Comparison of ENCODE assay signal across 28 cellular contexts in genomic region chr22:44645083-44645482, GRCh38. TPM values are rescaled to one million over a fixed set of nuclear protein-coding genes. Genes with fewer than 3 reads are reported as not detected.
DNase-seq lines count a peak whose midpoint lies in the region; ATAC-seq and TF ChIP-seq lines count a peak whose summit lies in the region.
"Had no signal": no experiment of that assay in that cellular context is flagged by ENCODE, and none has a peak within 500 bp of the region (broad histone marks: within the 10 kb centered on the region; RNA-seq: fewer than 3 reads in every experiment).

No MANE protein-coding gene starts in this region.

- CTCF ChIA-PET in Panc1 (lab: Charles Lee) = no interaction called here

- no peak for ATAC-seq in activated naive CD8-positive, alpha-beta T cell treated with anti-CD3 and anti-CD28 coated beads, Interleukin-2, amount 10 ng/mL, durations not matched to agents 7 days and 5 days (ENCODE audit: low read depth)
- ATAC-seq in Panc1 (peak; percentile 83), T-helper 17 cell (no peak)
- ATAC-seq in stimulated activated effector memory CD8-positive, alpha-beta T cell treated with anti-CD3 and anti-CD28 coated beads, Interleukin-12 subunit alpha, Interleukin-12 subunit beta, amount 100 ng/mL, for 72 hours = no peak
- ATAC-seq: activated CD8-positive, alpha-beta T cell treated with anti-CD3 and anti-CD28 coated beads for 36 hours; effector memory CD8-positive, alpha-beta T cell; left ventricle myocardium superior; natural killer cell; pancreas had no signal

- H3K27me3 Mint-ChIP-seq in activated naive CD8-positive, alpha-beta T cell treated with anti-CD3 and anti-CD28 coated beads, Interleukin-2, amount 10 ng/mL, durations not matched to agents 7 days and 5 days = peaks cover 2% of the 10 kb centered on the region
- no peaks in the 10 kb centered on the region for H3K27me3 Mint-ChIP-seq in activated naive CD8-positive, alpha-beta T cell treated with anti-CD3 and anti-CD28 coated beads for 36 hours
- H3K27me3 Mint-ChIP-seq in T-helper 17 cell = no peaks in the 10 kb centered on the region
- H3K27me3 Mint-ChIP-seq: activated CD8-positive, alpha-beta T cell treated with anti-CD3 and anti-CD28 coated beads for 36 hours; activated naive CD8-positive, alpha-beta T cell had no signal

- H3K4me3 Mint-ChIP-seq in activated naive CD8-positive, alpha-beta T cell treated with anti-CD3 and anti-CD28 coated beads, Interleukin-2, amount 10 ng/mL, durations not matched to agents 7 days and 5 days = no peak overlapping the region
- no peak overlapping the region for H3K4me3 Mint-ChIP-seq in activated naive CD8-positive, alpha-beta T cell treated with anti-CD3 and anti-CD28 coated beads for 36 hours
- H3K4me3 Mint-ChIP-seq in T-helper 17 cell = no peak overlapping the region
- H3K4me3 Mint-ChIP-seq in stimulated activated effector memory CD8-positive, alpha-beta T cell treated with anti-CD3 and anti-CD28 coated beads, Interleukin-12 subunit alpha, Interleukin-12 subunit beta, amount 100 ng/mL, for 72 hours = no peak overlapping the region
- H3K4me3 Mint-ChIP-seq: activated CD8-positive, alpha-beta T cell treated with anti-CD3 and anti-CD28 coated beads for 36 hours; activated naive CD8-positive, alpha-beta T cell; effector memory CD8-positive, alpha-beta T cell; mesothelial cell of epicardium; natural killer cell; T-helper 1 cell treated with Interleukin-12 subunit alpha and Interleukin-12 subunit beta and Interleukin-4 antibody, amounts not matched to agents 30 μg/mL and 1 μg/mL, for 36 hours had no signal

- peaks cover 5% of the 10 kb centered on the region; the same call in 1 of the 2 replicates for H3K4me1 ChIP-seq in Panc1 (ENCODE audit: control insufficient read depth, insufficient read depth, low read length)
- H3K4me1 ChIP-seq: ascending aorta, BE2C, pancreas had no signal

- POLR2A ChIA-PET in activated naive CD8-positive, alpha-beta T cell treated with anti-CD3 and anti-CD28 coated beads, Interleukin-2, amount 10 ng/mL, durations not matched to agents 7 days and 5 days (lab: Charles Lee) = no interaction called here
- POLR2A ChIA-PET in Panc1 (lab: Charles Lee) = no interaction called here

- TF ChIP-seq CTCF in Panc1 (IDR thresholded peaks at IDR 0.05) = no peak

- DNase-seq in activated naive CD8-positive, alpha-beta T cell treated with anti-CD3 and anti-CD28 coated beads, Interleukin-2, amount 10 ng/mL, durations not matched to agents 7 days and 5 days = no peak
- no peak for DNase-seq in activated naive CD8-positive, alpha-beta T cell treated with anti-CD3 and anti-CD28 coated beads for 36 hours
- DNase-seq in NCI-H2029 treated with DMSO at 0.1 percent for 48 hours (lab: John Stamatoyannopoulos, UW) (peak; percentile 55), Panc1 (ENCODE audit: low read depth, low spot score) (no peak), T-helper 17 cell (no peak), NCI-H2227 (lab: John Stamatoyannopoulos, UW; ENCODE audit: unreplicated experiment) (no peak)
- DNase-seq in stimulated activated effector memory CD8-positive, alpha-beta T cell treated with anti-CD3 and anti-CD28 coated beads, Interleukin-12 subunit alpha, Interleukin-12 subunit beta, amount 100 ng/mL, for 72 hours (ENCODE audit: low spot score in 2 of 2) = no peak
- DNase-seq: ACHN; activated CD4-positive, CD25-positive, alpha-beta regulatory T cell treated with anti-CD3 and anti-CD28 coated beads, Interleukin-2, amount 50 U/mL, for 72 hours; activated CD8-positive, alpha-beta T cell treated with anti-CD3 and anti-CD28 coated beads for 36 hours; BE2C; caudate nucleus; cortex of kidney; effector memory CD8-positive, alpha-beta T cell; erythroblast; left ventricle myocardium superior; natural killer cell; NCI-H187; NCI-H446 treated with DMSO at 0.1 percent for 48 hours; pancreas; stimulated activated CD4-positive, alpha-beta T cell treated with anti-CD3 and anti-CD28 coated beads, Interleukin-2, amount 100 ng/mL, for 24 hours had no signal

- no peaks in the 10 kb centered on the region for H3K27me3 ChIP-seq in Panc1 (ENCODE audit: control insufficient read depth, insufficient read depth, low read length)
- H3K27me3 ChIP-seq: ascending aorta, BE2C, right atrium auricular region, tibial nerve had no signal

- H3K27ac ChIP-seq in Panc1 (ENCODE audit: low read length) = peak overlapping the region; percentile 65
- H3K27ac ChIP-seq: ascending aorta, pancreas, right atrium auricular region, tibial nerve had no signal

- in situ Hi-C loops in Panc1 (cut with HindIII; ENCODE audit: low pct_unique_long_range_greater_than_20kb, low sequenced_read_pairs) = no loop called here

- H3K4me3 ChIP-seq in Panc1 (ENCODE audit: low read depth in 2 of 2, low read length in 2 of 2) = no peak overlapping the region
- H3K4me3 ChIP-seq: ascending aorta, pancreas, right atrium auricular region, tibial nerve had no signal

- no peaks in the 10 kb centered on the region for H3K36me3 ChIP-seq in Panc1 (ENCODE audit: control insufficient read depth, insufficient read depth, low read length)
- H3K36me3 ChIP-seq: ascending aorta, BE2C, pancreas, right atrium auricular region, tibial nerve had no signal

- no TSS peak for BruUV-seq in Panc1 (replicated peaks; lab: Mats Ljungman, UMichigan)

- no peaks in the 10 kb centered on the region for H3K9me3 ChIP-seq in Panc1 (ENCODE audit: control insufficient read depth, insufficient read depth, low read depth, low read length)
- H3K9me3 ChIP-seq in T-helper 17 cell (ENCODE audit: control insufficient read depth, low read length, poor library complexity, severe bottlenecking) = no peaks in the 10 kb centered on the region
- H3K9me3 ChIP-seq: ascending aorta, BE2C, pancreas, right atrium auricular region had no signal

- intact Hi-C loops in Panc1 (cut with micrococcal nuclease; ENCODE audit: unreplicated experiment) = no loop called here

- H3K27ac Mint-ChIP-seq in activated naive CD8-positive, alpha-beta T cell treated with anti-CD3 and anti-CD28 coated beads, Interleukin-2, amount 10 ng/mL, durations not matched to agents 7 days and 5 days = peak overlapping the region; percentile 30
- H3K27ac Mint-ChIP-seq in activated naive CD8-positive, alpha-beta T cell treated with anti-CD3 and anti-CD28 coated beads for 36 hours = no peak overlapping the region
- H3K27ac Mint-ChIP-seq in T-helper 17 cell = no peak overlapping the region
- H3K27ac Mint-ChIP-seq in stimulated activated effector memory CD8-positive, alpha-beta T cell treated with anti-CD3 and anti-CD28 coated beads, Interleukin-12 subunit alpha, Interleukin-12 subunit beta, amount 100 ng/mL, for 72 hours = no peak overlapping the region
- H3K27ac Mint-ChIP-seq: activated CD8-positive, alpha-beta T cell treated with anti-CD3 and anti-CD28 coated beads for 36 hours; activated naive CD8-positive, alpha-beta T cell; activated T-helper 2 cell treated with anti-CD3 and anti-CD28 coated beads, Interferon-gamma antibody, Interleukin-2, Interleukin-4, amounts not matched to agents 10 μg/mL and 5 μg/mL and 100 μg/mL, durations not matched to agents 14 hours and 24 hours and 36 hours; mesothelial cell of epicardium; natural killer cell; T-helper 1 cell treated with Interleukin-12 subunit alpha and Interleukin-12 subunit beta and Interleukin-4 antibody, amounts not matched to agents 30 μg/mL and 1 μg/mL, for 36 hours had no signal

- no peaks in the 10 kb centered on the region for H3K9me3 Mint-ChIP-seq in activated naive CD8-positive, alpha-beta T cell treated with anti-CD3 and anti-CD28 coated beads, Interleukin-2, amount 10 ng/mL, durations not matched to agents 7 days and 5 days
- H3K9me3 Mint-ChIP-seq in activated naive CD8-positive, alpha-beta T cell treated with anti-CD3 and anti-CD28 coated beads for 36 hours = no peaks in the 10 kb centered on the region
- no peaks in the 10 kb centered on the region for H3K9me3 Mint-ChIP-seq in stimulated activated effector memory CD8-positive, alpha-beta T cell treated with anti-CD3 and anti-CD28 coated beads, Interleukin-12 subunit alpha, Interleukin-12 subunit beta, amount 100 ng/mL, for 72 hours
- H3K9me3 Mint-ChIP-seq: activated CD8-positive, alpha-beta T cell treated with anti-CD3 and anti-CD28 coated beads for 36 hours; activated T-helper 2 cell treated with anti-CD3 and anti-CD28 coated beads, Interferon-gamma antibody, Interleukin-2, Interleukin-4, amounts not matched to agents 10 μg/mL and 5 μg/mL and 100 μg/mL, durations not matched to agents 14 hours and 24 hours and 36 hours; effector memory CD8-positive, alpha-beta T cell; mesothelial cell of epicardium; natural killer cell; T-helper 1 cell treated with Interleukin-12 subunit alpha and Interleukin-12 subunit beta and Interleukin-4 antibody, amounts not matched to agents 30 μg/mL and 1 μg/mL, for 36 hours had no signal

- peaks cover 2% of the 10 kb centered on the region for H3K4me1 Mint-ChIP-seq in activated naive CD8-positive, alpha-beta T cell treated with anti-CD3 and anti-CD28 coated beads, Interleukin-2, amount 10 ng/mL, durations not matched to agents 7 days and 5 days
- H3K4me1 Mint-ChIP-seq in activated naive CD8-positive, alpha-beta T cell treated with anti-CD3 and anti-CD28 coated beads for 36 hours = no peaks in the 10 kb centered on the region
- peaks cover 5% of the 10 kb centered on the region for H3K4me1 Mint-ChIP-seq in T-helper 17 cell
- H3K4me1 Mint-ChIP-seq in stimulated activated effector memory CD8-positive, alpha-beta T cell treated with anti-CD3 and anti-CD28 coated beads, Interleukin-12 subunit alpha, Interleukin-12 subunit beta, amount 100 ng/mL, for 72 hours = no peaks in the 10 kb centered on the region

- H3K36me3 Mint-ChIP-seq in activated naive CD8-positive, alpha-beta T cell treated with anti-CD3 and anti-CD28 coated beads, Interleukin-2, amount 10 ng/mL, durations not matched to agents 7 days and 5 days = no peaks in the 10 kb centered on the region
- no peaks in the 10 kb centered on the region for H3K36me3 Mint-ChIP-seq in activated naive CD8-positive, alpha-beta T cell treated with anti-CD3 and anti-CD28 coated beads for 36 hours
- H3K36me3 Mint-ChIP-seq in T-helper 17 cell (ENCODE audit: low read depth) = no peaks in the 10 kb centered on the region
- no peaks in the 10 kb centered on the region for H3K36me3 Mint-ChIP-seq in stimulated activated effector memory CD8-positive, alpha-beta T cell treated with anti-CD3 and anti-CD28 coated beads, Interleukin-12 subunit alpha, Interleukin-12 subunit beta, amount 100 ng/mL, for 72 hours
- H3K36me3 Mint-ChIP-seq: activated naive CD8-positive, alpha-beta T cell; mesothelial cell of epicardium; natural killer cell had no signal

RNA-seq across cellular contexts. Expression of gene PRR5, which starts 56.9 kb away (rescaled TPM):
- total RNA-seq in activated naive CD8-positive, alpha-beta T cell treated with anti-CD3 and anti-CD28 coated beads, Interleukin-2, amount 10 ng/mL, durations not matched to agents 7 days and 5 days = 10 to 100 TPM; 51.5 to 52.3 TPM
- total RNA-seq in activated naive CD8-positive, alpha-beta T cell treated with anti-CD3 and anti-CD28 coated beads for 36 hours = 10 to 100 TPM; 22.3 to 24.6 TPM
- total RNA-seq in Panc1 (2021; ENCODE audit: unreplicated experiment) (11.5 TPM), T-helper 17 cell (10 to 100 TPM; 51.8 to 52.2 TPM)
- 10.8 TPM for polyA plus RNA-seq in Panc1 (2012; ENCODE audit: insufficient read length)
